Comparison of ENCODE assay signal across 1 cellular context in genomic region chr9:34214354-34215000, GRCh38.
A peak's percentile ranks its signal among the peaks of the same experiment; 100 is the strongest.
TF ChIP-seq lines count a peak whose summit lies in the region.

No MANE protein-coding gene starts in this region.

TF ChIP-seq in HEK293, 187 proteins besides CTCF, POLR2A, EP300 and RAD21 (continued from another document):
- TF ChIP-seq TSHZ1 (tag by site-specific recombination; IDR thresholded peaks at IDR 0.05; ENCODE audit: borderline replicate concordance) (peak; percentile 82), ZNF558 (tag by site-specific recombination; IDR thresholded peaks at IDR 0.05) (peak; percentile 78; the same call in 1 of the 2 replicates), ZXDB (tag by site-specific recombination; IDR thresholded peaks at IDR 0.05) (peak; percentile 80), KLF10 (tag by site-specific recombination; IDR thresholded peaks at IDR 0.05) (peak; percentile 43; the same call in 1 of the 2 replicates), INSM2 (tag by site-specific recombination; IDR thresholded peaks at IDR 0.05) (peak; percentile 68), ZNF843 (tag by site-specific recombination; IDR thresholded peaks at IDR 0.05) (peak; percentile 94), ZNF596 (tag by site-specific recombination; IDR thresholded peaks at IDR 0.05) (peak; percentile 10; the same call in 1 of the 2 replicates), OSR2 (tag by site-specific recombination; IDR thresholded peaks at IDR 0.05) (peak; percentile 89), ZBTB1 (tag by site-specific recombination; IDR thresholded peaks at IDR 0.05) (0 out of 2 replicates have a peak, but pooled peaks have one; percentile 54), ZNF501 (tag by site-specific recombination; IDR thresholded peaks at IDR 0.05) (peak; percentile 54; the same call in 1 of the 2 replicates), ZBTB8A (tag by site-specific recombination; IDR thresholded peaks at IDR 0.05) (0 out of 2 replicates have a peak, but pooled peaks have one; percentile 11), ZBTB44 (tag by site-specific recombination; IDR thresholded peaks at IDR 0.05) (peak; percentile 77), MZF1 (tag by site-specific recombination; IDR thresholded peaks at IDR 0.05; ENCODE audit: borderline replicate concordance) (peak; percentile 37; the same call in 1 of the 2 replicates), GLI2 (tag by site-specific recombination; IDR thresholded peaks at IDR 0.05; ENCODE audit: borderline replicate concordance, low read depth) (peak; percentile 45; the same call in 1 of the 2 replicates), ZNF24 (tag by site-specific recombination; IDR thresholded peaks at IDR 0.05) (0 out of 2 replicates have a peak, but pooled peaks have one; percentile 51), PRDM6 (tag by site-specific recombination; IDR thresholded peaks at IDR 0.05) (peak; percentile 91), FEZF1 (tag by site-specific recombination; IDR thresholded peaks at IDR 0.05) (peak; percentile 90), ZNF629 (tag by site-specific recombination; IDR thresholded peaks at IDR 0.05) (peak; percentile 54; the same call in 1 of the 2 replicates), BCL6B (tag by site-specific recombination; IDR thresholded peaks at IDR 0.05) (peak; percentile 86), KLF1 (tag by site-specific recombination; IDR thresholded peaks at IDR 0.05) (peak; percentile 12; the same call in 1 of the 2 replicates), KLF7 (tag by site-specific recombination; IDR thresholded peaks at IDR 0.05; ENCODE audit: borderline replicate concordance) (peak; percentile 28; the same call in 1 of the 2 replicates), PRDM4 (tag by site-specific recombination; IDR thresholded peaks at IDR 0.05) (peak; percentile 87), ZNF18 (tag by site-specific recombination; IDR thresholded peaks at IDR 0.05) (peak; percentile 57; the same call in 1 of the 2 replicates), IKZF3 (tag by site-specific recombination; IDR thresholded peaks at IDR 0.05) (0 out of 2 replicates have a peak, but pooled peaks have one; percentile 34)
